19 cellular contexts compared by ENCODE assay signal in the genomic region with DNA sequence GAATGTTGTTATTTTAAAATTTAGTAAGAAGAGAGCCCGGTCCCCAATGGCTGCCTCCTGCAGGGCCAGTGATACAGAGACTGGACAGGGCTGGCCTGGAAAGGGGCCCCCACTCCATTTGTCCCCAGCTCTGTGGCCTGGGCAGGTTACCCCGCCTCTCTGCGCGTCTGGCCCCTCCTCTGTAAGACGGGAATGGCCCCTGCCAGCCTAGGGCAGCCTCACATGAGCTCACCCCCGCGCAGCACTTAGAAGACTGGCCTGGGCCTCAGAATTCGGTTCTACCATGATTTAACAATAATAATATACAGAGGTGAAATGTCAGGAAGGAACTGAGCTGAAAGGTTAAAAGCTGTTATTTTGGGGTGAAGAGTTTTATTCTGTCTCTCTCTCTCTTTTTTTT. TPM values are rescaled to one million over a fixed set of nuclear protein-coding genes. Genes with fewer than 3 reads are reported as not detected.
DNase-seq lines count a peak whose midpoint lies in the region; ATAC-seq, FAIRE-seq and TF ChIP-seq lines count a peak whose summit lies in the region.
"Had no signal": no experiment of that assay in that cellular context is flagged by ENCODE, and none has a peak within 500 bp of the region (broad histone marks: within the 10 kb centered on the region; RNA-seq: fewer than 3 reads in every experiment).

No MANE protein-coding gene starts in this region.

- H3K4me2 ChIP-seq in SU-DHL-6 (ENCODE audit: low read depth, low read length, poor library complexity, severe bottlenecking): peak overlapping the region; percentile 75

- H3K36me3 ChIP-seq in SU-DHL-6 (ENCODE audit: low read length) (no peaks in the 10 kb centered on the region; the same call in 1 of the 2 replicates), kidney (ENCODE audit: control insufficient read depth in 1 of 2, insufficient read depth in 2 of 2, low read length in 2 of 2) (no peaks in the 10 kb centered on the region), upper lobe of right lung (no peaks in the 10 kb centered on the region)
- H3K36me3 ChIP-seq: colonic mucosa had no signal

- no peaks in the 10 kb centered on the region for H3K9me2 ChIP-seq in SU-DHL-6 (replicated peaks; ENCODE audit: insufficient read depth, low read length)

- intact Hi-C loops in kidney (cut with DNase I): no loop called here
- intact Hi-C loops in upper lobe of right lung (cut with DNase I): no loop called here

- H3K4me3 ChIP-seq in SU-DHL-6 (ENCODE audit: insufficient read depth, low read length, poor library complexity, severe bottlenecking): peak overlapping the region; percentile 70
- H3K4me3 ChIP-seq in kidney (ENCODE audit: low read length in 2 of 2): no peak overlapping the region
- peak overlapping the region; percentile 58 for H3K4me3 ChIP-seq in upper lobe of right lung
- no peak overlapping the region for H3K4me3 ChIP-seq in coronary artery
- H3K4me3 ChIP-seq in foreskin fibroblast (ENCODE audit: low read depth in 1 of 2, low read length in 2 of 2): peak overlapping the region in 1 of 2 donors; percentile 55

- H3K9me3 ChIP-seq in SU-DHL-6 (ENCODE audit: insufficient read depth, low read length) (no peaks in the 10 kb centered on the region), kidney (ENCODE audit: control insufficient read depth in 1 of 2, low read length in 2 of 2) (no peaks in the 10 kb centered on the region), upper lobe of right lung (no peaks in the 10 kb centered on the region)
- H3K9me3 ChIP-seq: colonic mucosa, esophagus muscularis mucosa had no signal

- peaks cover 29% of the 10 kb centered on the region for H3F3A ChIP-seq in SU-DHL-6 (ENCODE audit: insufficient read depth)

- H3K27ac ChIP-seq in SU-DHL-6 (ENCODE audit: low read depth, low read length) (peak overlapping the region; percentile 81; the same call in 1 of the 2 replicates), kidney (ENCODE audit: low read depth in 2 of 2, low read length in 2 of 2) (no peak overlapping the region), upper lobe of right lung (peak overlapping the region; percentile 80), coronary artery (no peak overlapping the region)
- H3K27ac ChIP-seq: C4-2B, colonic mucosa had no signal

- H3K79me2 ChIP-seq in SU-DHL-6 (ENCODE audit: insufficient read depth, low read length): peaks cover 19% of the 10 kb centered on the region

- H3K9ac ChIP-seq in SU-DHL-6 (ENCODE audit: low read length) (peak overlapping the region; percentile 82), kidney (ENCODE audit: low read length in 2 of 2) (no peak overlapping the region)

- peaks cover 3 to 4% of the 10 kb centered on the region in 2 donors for H3K4me1 ChIP-seq in kidney (ENCODE audit: control insufficient read depth in 1 of 2, insufficient read depth in 1 of 2, low read depth in 1 of 2, low read length in 2 of 2)
- H3K4me1 ChIP-seq in upper lobe of right lung: peaks cover 11% of the 10 kb centered on the region
- H3K4me1 ChIP-seq: colonic mucosa had no signal

- no peak for FAIRE-seq in kidney (lab: Jason Lieb, UNC)
- FAIRE-seq: RCC 7860 had no signal

- peak; percentile 11 for DNase-seq in stimulated activated CD4-positive, alpha-beta T cell treated with anti-CD3 and anti-CD28 coated beads, Interleukin-4, amount 100 ng/mL, for 24 hours
- DNase-seq in stimulated activated CD4-positive, alpha-beta T cell treated with anti-CD3 and anti-CD28 coated beads, Interleukin-2, amount 100 ng/mL, for 48 hours: no peak
- DNase-seq in kidney: peak; percentile 59
- no peak for DNase-seq in upper lobe of right lung
- no peak for DNase-seq in coronary artery (ENCODE audit: low spot score)
- DNase-seq in foreskin fibroblast: no peak
- DNase-seq: colonic mucosa; left colon; NCI-H1092; NCI-H226; nephron progenitor cell; retina; stimulated activated CD4-positive, alpha-beta T cell treated with anti-CD3 and anti-CD28 coated beads, Interleukin-2, amount 100 ng/mL, for 24 hours; T1000 had no signal

- ATAC-seq in upper lobe of right lung: no peak
- no peak for ATAC-seq in HG02610 (IDR thresholded peaks at IDR 0.05; ENCODE audit: unreplicated experiment)
- ATAC-seq: left colon had no signal

- H4K20me1 ChIP-seq in SU-DHL-6 (ENCODE audit: low read depth, low read length): no peaks in the 10 kb centered on the region

- TF ChIP-seq CTCF in SU-DHL-6 (IDR thresholded peaks at IDR 0.05; ENCODE audit: insufficient read depth, low read length, poor library complexity, severe bottlenecking): no peak
- TF ChIP-seq CTCF in kidney (IDR thresholded peaks at IDR 0.05; ENCODE audit: borderline replicate concordance, extremely low read depth, insufficient read depth): no peak
- TF ChIP-seq CTCF in upper lobe of right lung (IDR thresholded peaks at IDR 0.05): no peak
- no peak for TF ChIP-seq CTCF in coronary artery (IDR thresholded peaks at IDR 0.05)
- TF ChIP-seq CTCF in foreskin fibroblast (IDR thresholded peaks at IDR 0.05; ENCODE audit: low read depth, low read length): no peak

- H2AFZ ChIP-seq in SU-DHL-6 (ENCODE audit: low read depth, low read length, severe bottlenecking): no peak overlapping the region

- no peaks in the 10 kb centered on the region for H3K27me3 ChIP-seq in SU-DHL-6 (ENCODE audit: low read length)
- no peaks in the 10 kb centered on the region for H3K27me3 ChIP-seq in upper lobe of right lung
- H3K27me3 ChIP-seq: colonic mucosa, esophagus muscularis mucosa had no signal

RNA-seq across cellular contexts. Expression of gene APOBEC3G, which starts 1.3 kb away (rescaled TPM):
- total RNA-seq in kidney: 12.5 TPM
- polyA plus RNA-seq in kidney (ENCODE audit: insufficient read depth, low read depth, low replicate concordance): 4.8 TPM
- total RNA-seq in upper lobe of right lung: 16.1 TPM

RNA-seq across cellular contexts. Expression of gene APOBEC3H, which starts 18.7 kb away (rescaled TPM):
- 0.79 TPM for total RNA-seq in kidney
- polyA plus RNA-seq in kidney (ENCODE audit: insufficient read depth, low read depth, low replicate concordance): not detected
- 0.84 TPM for total RNA-seq in upper lobe of right lung
- total RNA-seq: left colon had no signal

RNA-seq across cellular contexts. Expression of gene APOBEC3F, which starts 37.7 kb away (rescaled TPM):
- 16.3 TPM for total RNA-seq in kidney
- polyA plus RNA-seq in kidney (ENCODE audit: insufficient read depth, low read depth, low replicate concordance): 6.9 TPM
- total RNA-seq in upper lobe of right lung: 9.0 TPM

RNA-seq across cellular contexts. Expression of gene APOBEC3D, which starts 57.4 kb away (rescaled TPM):
- total RNA-seq in kidney (4.3 TPM), upper lobe of right lung (3.3 TPM)
- 1.7 TPM for polyA plus RNA-seq in kidney (ENCODE audit: insufficient read depth, low read depth, low replicate concordance)

Comparison
In these comparisons a context has a peak if more than half of its experiments do, and no peak if none do; other contexts are left out.
1. DNase-seq: peak in stimulated activated CD4-positive, alpha-beta T cell treated with anti-CD3 and anti-CD28 coated beads, Interleukin-4, amount 100 ng/mL, for 24 hours (single experiment) and kidney (single experiment); none in stimulated activated CD4-positive, alpha-beta T cell treated with anti-CD3 and anti-CD28 coated beads, Interleukin-2, amount 100 ng/mL, for 48 hours (0 of 2), upper lobe of right lung (single experiment), coronary artery (single experiment) and foreskin fibroblast (0 of 2).
2. H3K27ac ChIP-seq: peak in SU-DHL-6 (single experiment) and upper lobe of right lung (single experiment); none in kidney (0 of 2) and coronary artery (0 of 2).
3. H3K4me3 ChIP-seq: peak in SU-DHL-6 (single experiment) and upper lobe of right lung (single experiment); none in kidney (0 of 2) and coronary artery (single experiment).